ENCODE assay signal across 8 cellular contexts in genomic region chr3:179181021-179181472, GRCh38. TPM values are rescaled to one million over a fixed set of nuclear protein-coding genes. Genes with fewer than 3 reads are reported as not detected.
DNase-seq lines count a peak whose midpoint lies in the region; ATAC-seq, FAIRE-seq and TF ChIP-seq lines count a peak whose summit lies in the region.

No MANE protein-coding gene starts in this region.

- no peaks in the 10 kb centered on the region; a peak in 1 of 7 replicates for H3K36me3 Mint-ChIP-seq in H9 (ENCODE audit: insufficient read depth in 1 of 3, low read depth in 3 of 3)

- no peak overlapping the region for H4K91ac ChIP-seq in H9 (ENCODE audit: insufficient read length, low read depth, low read length)

- H3K9me3 ChIP-seq in ascending aorta (no peaks in the 10 kb centered on the region), mucosa of descending colon (no peaks in the 10 kb centered on the region), H9 (ENCODE audit: control insufficient read depth, low read depth, low read length) (no peaks in the 10 kb centered on the region)

- no peak overlapping the region for H3K56ac ChIP-seq in H9 (ENCODE audit: insufficient read length, low read depth, low read length)

- no peak overlapping the region for H2AK5ac ChIP-seq in H9 (ENCODE audit: insufficient read length, low read length)

- no peaks in the 10 kb centered on the region for H4K20me1 ChIP-seq in H9 (ENCODE audit: control insufficient read depth, insufficient read depth, insufficient read length)

- H2BK5ac ChIP-seq in H9 (ENCODE audit: insufficient read length, low read length) = no peak overlapping the region

- no peak overlapping the region for H3K18ac ChIP-seq in H9 (ENCODE audit: insufficient read length, low read depth, low read length)

- no peak overlapping the region for H2BK120ac ChIP-seq in H9 (ENCODE audit: low read depth, low read length, poor library complexity, severe bottlenecking)

- H3K4me2 ChIP-seq in H9 (ENCODE audit: insufficient read depth, insufficient read length, low read length) = no peak overlapping the region

- no peak overlapping the region for H2BK20ac ChIP-seq in H9 (ENCODE audit: low read depth, low read length, poor library complexity, severe bottlenecking)

- H3K36me3 ChIP-seq in ascending aorta = no peaks in the 10 kb centered on the region
- H3K36me3 ChIP-seq in mucosa of descending colon (ENCODE audit: low read depth) = no peaks in the 10 kb centered on the region

- H3K4me3 ChIP-seq in ascending aorta (peak overlapping the region; percentile 15 to 35), mucosa of descending colon (no peak overlapping the region)

- H4K5ac ChIP-seq in H9 (ENCODE audit: insufficient read length, low read depth, low read length) = no peak overlapping the region

- no peaks in the 10 kb centered on the region for H3K27me3 ChIP-seq in ascending aorta
- no peaks in the 10 kb centered on the region for H3K27me3 ChIP-seq in H9 (ENCODE audit: insufficient read depth, low read length)

- no CpG with 5 or more reads among the region's 1 CpG for WGBS in H9 (ENCODE audit: extremely low coverage, insufficient read length, low lambda C conversion rate)

- peaks cover 24 to 29% of the 10 kb centered on the region in 2 experiments for H3K4me1 Mint-ChIP-seq in H9

- no peak overlapping the region for H3K9ac ChIP-seq in H9 (ENCODE audit: extremely low read depth, insufficient read length, low read length)

- H3K23ac ChIP-seq in H9 (ENCODE audit: insufficient read length, low read depth, low read length) = no peak overlapping the region

- H3K79me1 ChIP-seq in H9 (ENCODE audit: insufficient read depth, low read depth, low read length, poor library complexity, severe bottlenecking) = peaks cover under 1% of the 10 kb centered on the region

- no peak overlapping the region for H3T11ph ChIP-seq in H9 (ENCODE audit: low read length)

- H3K4ac ChIP-seq in H9 (ENCODE audit: low read depth, low read length) = no peak overlapping the region

- intact Hi-C loops in ascending aorta (cut with DNase I) = loop anchor here (1.0 to 10.0 kb wide), 2 partner anchors 33 to 474 kb away; partner anchors contain the start of genes PIK3CA and USP13
- intact Hi-C loops in mucosa of descending colon (cut with DNase I, micrococcal nuclease) = no loop called here
- intact Hi-C loops in posterior vena cava (cut with DNase I) = no loop called here

- H3K27ac Mint-ChIP-seq in H9 = no peak overlapping the region

- no peak overlapping the region for H4K8ac ChIP-seq in H9 (replicated peaks; ENCODE audit: insufficient read length, low read depth, low read length)

- H3K14ac ChIP-seq in H9 (ENCODE audit: insufficient read depth, low read length) = no peak overlapping the region

- H3K9me3 Mint-ChIP-seq in H9 = no peaks in the 10 kb centered on the region

- DNase-seq in GM19239 (ENCODE audit: insufficient read length, low spot score) (no peak), ascending aorta (ENCODE audit: low spot score in 2 of 2) (no peak), mucosa of descending colon (no peak), SK-N-DZ (ENCODE audit: low spot score) (no peak), H9 (no peak), islet precursor cell (no peak), posterior vena cava (ENCODE audit: low spot score) (no peak)

- no peak overlapping the region for H2BK12ac ChIP-seq in H9 (ENCODE audit: insufficient read length, low read depth, low read length)

- H3K4me3 Mint-ChIP-seq in H9 = no peak overlapping the region

- no peaks in the 10 kb centered on the region for H3K79me2 ChIP-seq in H9 (ENCODE audit: insufficient read depth, low read length)

- H3K4me1 ChIP-seq in ascending aorta = peaks cover 18 to 49% of the 10 kb centered on the region in 2 donors
- peaks cover 3% of the 10 kb centered on the region for H3K4me1 ChIP-seq in mucosa of descending colon (ENCODE audit: low read depth)
- H3K4me1 ChIP-seq in H9 (ENCODE audit: insufficient read depth, low read length) = no peaks in the 10 kb centered on the region; the same call in 1 of the 2 replicates

- FAIRE-seq in GM19239 (lab: Jason Lieb, UNC) = peak; percentile 75

- no peaks in the 10 kb centered on the region for H3K27me3 Mint-ChIP-seq in H9 (ENCODE audit: low read depth)

- H3K23me2 ChIP-seq in H9 (ENCODE audit: insufficient read length, low read depth, low read length, poor library complexity, severe bottlenecking) = no peaks in the 10 kb centered on the region

- no peak overlapping the region for H2BK15ac ChIP-seq in H9 (ENCODE audit: low read depth, low read length)

- no peak for TF ChIP-seq CTCF in ascending aorta (IDR thresholded peaks at IDR 0.05)
- no peak for TF ChIP-seq CTCF in mucosa of descending colon (IDR thresholded peaks at IDR 0.05)
- TF ChIP-seq CTCF in H9 (conservative IDR thresholded peaks at IDR 0.05) = no peak

- ATAC-seq in HG03060 (IDR thresholded peaks at IDR 0.05; ENCODE audit: low read depth, unreplicated experiment) (peak; percentile 52), mucosa of descending colon (peak; percentile 37)

- peak overlapping the region; percentile 76 to 86 for H3K27ac ChIP-seq in ascending aorta
- H3K27ac ChIP-seq in H9 (ENCODE audit: insufficient read length, low read depth, low read length) = no peak overlapping the region

- H2AFZ ChIP-seq in H9 (ENCODE audit: low read length) = no peak overlapping the region

RNA-seq across cellular contexts. Expression of gene PIK3CA, which starts 32.9 kb away (rescaled TPM):
- total RNA-seq in ascending aorta (12.7 TPM), mucosa of descending colon (10 to 100 TPM; 16.5 to 30.6 (median 19.5) TPM), H9 (2021) (9.8 and 12.0 TPM in 2 replicates), posterior vena cava (10 to 100 TPM; 34.9 to 46.9 TPM)
- polyA plus RNA-seq in SK-N-DZ (2014; cell fraction: cytosol; rRNA removed) = 8.7 and 11.9 TPM in 2 replicates
- 12.2 and 13.8 TPM in 2 replicates for polyA plus RNA-seq in SK-N-DZ (2014; cell fraction: nucleus; rRNA removed)
